In the genomic region with DNA sequence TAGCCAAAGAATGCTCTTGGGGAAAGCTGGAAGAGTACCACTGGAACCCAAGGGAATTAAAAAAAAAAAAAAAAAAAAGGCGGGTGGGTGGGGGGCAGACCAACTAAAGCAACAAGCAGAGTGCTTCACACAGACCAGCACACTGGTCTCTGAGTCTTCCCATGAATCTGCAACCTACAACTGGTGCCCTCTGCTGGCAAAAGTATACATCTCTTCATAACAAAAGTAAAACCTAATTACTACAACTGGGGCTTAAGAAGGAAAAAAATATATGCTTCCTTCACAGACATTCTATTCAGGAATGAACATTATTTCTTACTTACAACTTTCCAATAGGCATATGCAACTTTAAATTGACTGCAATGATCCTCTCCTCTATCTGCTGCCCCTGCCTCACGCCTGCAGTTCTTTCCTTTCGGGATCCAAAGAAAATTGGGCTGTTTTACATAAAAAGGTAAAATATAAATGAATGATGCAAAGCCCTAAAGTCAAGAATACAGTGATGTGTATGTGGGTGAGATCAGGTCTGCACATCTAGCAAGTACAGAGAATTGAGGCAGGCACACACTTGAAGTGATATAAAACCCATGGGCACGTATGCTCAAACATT, we compare ENCODE assay signal across 1 cellular context.
TF ChIP-seq lines count a peak whose summit lies in the region.

No MANE protein-coding gene starts in this region.

TF ChIP-seq in H1, 55 proteins besides CTCF, POLR2A, EP300 and RAD21:
- no peak for TF ChIP-seq USF2 (IDR thresholded peaks at IDR 0.05; ENCODE audit: low read length)
- TF ChIP-seq, protein P1, sequence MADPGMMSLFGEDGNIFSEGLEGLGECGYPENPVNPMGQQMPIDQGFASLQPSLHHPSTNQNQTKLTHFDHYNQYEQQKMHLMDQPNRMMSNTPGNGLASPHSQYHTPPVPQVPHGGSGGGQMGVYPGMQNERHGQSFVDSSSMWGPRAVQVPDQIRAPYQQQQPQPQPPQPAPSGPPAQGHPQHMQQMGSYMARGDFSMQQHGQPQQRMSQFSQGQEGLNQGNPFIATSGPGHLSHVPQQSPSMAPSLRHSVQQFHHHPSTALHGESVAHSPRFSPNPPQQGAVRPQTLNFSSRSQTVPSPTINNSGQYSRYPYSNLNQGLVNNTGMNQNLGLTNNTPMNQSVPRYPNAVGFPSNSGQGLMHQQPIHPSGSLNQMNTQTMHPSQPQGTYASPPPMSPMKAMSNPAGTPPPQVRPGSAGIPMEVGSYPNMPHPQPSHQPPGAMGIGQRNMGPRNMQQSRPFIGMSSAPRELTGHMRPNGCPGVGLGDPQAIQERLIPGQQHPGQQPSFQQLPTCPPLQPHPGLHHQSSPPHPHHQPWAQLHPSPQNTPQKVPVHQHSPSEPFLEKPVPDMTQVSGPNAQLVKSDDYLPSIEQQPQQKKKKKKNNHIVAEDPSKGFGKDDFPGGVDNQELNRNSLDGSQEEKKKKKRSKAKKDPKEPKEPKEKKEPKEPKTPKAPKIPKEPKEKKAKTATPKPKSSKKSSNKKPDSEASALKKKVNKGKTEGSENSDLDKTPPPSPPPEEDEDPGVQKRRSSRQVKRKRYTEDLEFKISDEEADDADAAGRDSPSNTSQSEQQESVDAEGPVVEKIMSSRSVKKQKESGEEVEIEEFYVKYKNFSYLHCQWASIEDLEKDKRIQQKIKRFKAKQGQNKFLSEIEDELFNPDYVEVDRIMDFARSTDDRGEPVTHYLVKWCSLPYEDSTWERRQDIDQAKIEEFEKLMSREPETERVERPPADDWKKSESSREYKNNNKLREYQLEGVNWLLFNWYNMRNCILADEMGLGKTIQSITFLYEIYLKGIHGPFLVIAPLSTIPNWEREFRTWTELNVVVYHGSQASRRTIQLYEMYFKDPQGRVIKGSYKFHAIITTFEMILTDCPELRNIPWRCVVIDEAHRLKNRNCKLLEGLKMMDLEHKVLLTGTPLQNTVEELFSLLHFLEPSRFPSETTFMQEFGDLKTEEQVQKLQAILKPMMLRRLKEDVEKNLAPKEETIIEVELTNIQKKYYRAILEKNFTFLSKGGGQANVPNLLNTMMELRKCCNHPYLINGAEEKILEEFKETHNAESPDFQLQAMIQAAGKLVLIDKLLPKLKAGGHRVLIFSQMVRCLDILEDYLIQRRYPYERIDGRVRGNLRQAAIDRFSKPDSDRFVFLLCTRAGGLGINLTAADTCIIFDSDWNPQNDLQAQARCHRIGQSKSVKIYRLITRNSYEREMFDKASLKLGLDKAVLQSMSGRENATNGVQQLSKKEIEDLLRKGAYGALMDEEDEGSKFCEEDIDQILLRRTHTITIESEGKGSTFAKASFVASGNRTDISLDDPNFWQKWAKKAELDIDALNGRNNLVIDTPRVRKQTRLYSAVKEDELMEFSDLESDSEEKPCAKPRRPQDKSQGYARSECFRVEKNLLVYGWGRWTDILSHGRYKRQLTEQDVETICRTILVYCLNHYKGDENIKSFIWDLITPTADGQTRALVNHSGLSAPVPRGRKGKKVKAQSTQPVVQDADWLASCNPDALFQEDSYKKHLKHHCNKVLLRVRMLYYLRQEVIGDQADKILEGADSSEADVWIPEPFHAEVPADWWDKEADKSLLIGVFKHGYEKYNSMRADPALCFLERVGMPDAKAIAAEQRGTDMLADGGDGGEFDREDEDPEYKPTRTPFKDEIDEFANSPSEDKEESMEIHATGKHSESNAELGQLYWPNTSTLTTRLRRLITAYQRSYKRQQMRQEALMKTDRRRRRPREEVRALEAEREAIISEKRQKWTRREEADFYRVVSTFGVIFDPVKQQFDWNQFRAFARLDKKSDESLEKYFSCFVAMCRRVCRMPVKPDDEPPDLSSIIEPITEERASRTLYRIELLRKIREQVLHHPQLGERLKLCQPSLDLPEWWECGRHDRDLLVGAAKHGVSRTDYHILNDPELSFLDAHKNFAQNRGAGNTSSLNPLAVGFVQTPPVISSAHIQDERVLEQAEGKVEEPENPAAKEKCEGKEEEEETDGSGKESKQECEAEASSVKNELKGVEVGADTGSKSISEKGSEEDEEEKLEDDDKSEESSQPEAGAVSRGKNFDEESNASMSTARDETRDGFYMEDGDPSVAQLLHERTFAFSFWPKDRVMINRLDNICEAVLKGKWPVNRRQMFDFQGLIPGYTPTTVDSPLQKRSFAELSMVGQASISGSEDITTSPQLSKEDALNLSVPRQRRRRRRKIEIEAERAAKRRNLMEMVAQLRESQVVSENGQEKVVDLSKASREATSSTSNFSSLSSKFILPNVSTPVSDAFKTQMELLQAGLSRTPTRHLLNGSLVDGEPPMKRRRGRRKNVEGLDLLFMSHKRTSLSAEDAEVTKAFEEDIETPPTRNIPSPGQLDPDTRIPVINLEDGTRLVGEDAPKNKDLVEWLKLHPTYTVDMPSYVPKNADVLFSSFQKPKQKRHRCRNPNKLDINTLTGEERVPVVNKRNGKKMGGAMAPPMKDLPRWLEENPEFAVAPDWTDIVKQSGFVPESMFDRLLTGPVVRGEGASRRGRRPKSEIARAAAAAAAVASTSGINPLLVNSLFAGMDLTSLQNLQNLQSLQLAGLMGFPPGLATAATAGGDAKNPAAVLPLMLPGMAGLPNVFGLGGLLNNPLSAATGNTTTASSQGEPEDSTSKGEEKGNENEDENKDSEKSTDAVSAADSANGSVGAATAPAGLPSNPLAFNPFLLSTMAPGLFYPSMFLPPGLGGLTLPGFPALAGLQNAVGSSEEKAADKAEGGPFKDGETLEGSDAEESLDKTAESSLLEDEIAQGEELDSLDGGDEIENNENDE (IDR thresholded peaks at IDR 0.05; ENCODE audit: insufficient replicate concordance, low read length): no peak
- TF ChIP-seq CEBPB (IDR thresholded peaks at IDR 0.05; ENCODE audit: low read depth, low read length): no peak
- no peak for TF ChIP-seq MAFK (IDR thresholded peaks at IDR 0.05; ENCODE audit: low read depth, low read length)
- TF ChIP-seq TAF7 (optimal IDR thresholded peaks at IDR 0.05; ENCODE audit: borderline replicate concordance, low read depth, low read length): no peak
- no peak for TF ChIP-seq ZNF274 (IDR thresholded peaks at IDR 0.05; ENCODE audit: borderline replicate concordance, extremely low read depth, low read length)
- no peak for TF ChIP-seq CHD2 (IDR thresholded peaks at IDR 0.05; ENCODE audit: low read length)
